Comparison of ENCODE assay signal across 8 cellular contexts in the genomic region with DNA sequence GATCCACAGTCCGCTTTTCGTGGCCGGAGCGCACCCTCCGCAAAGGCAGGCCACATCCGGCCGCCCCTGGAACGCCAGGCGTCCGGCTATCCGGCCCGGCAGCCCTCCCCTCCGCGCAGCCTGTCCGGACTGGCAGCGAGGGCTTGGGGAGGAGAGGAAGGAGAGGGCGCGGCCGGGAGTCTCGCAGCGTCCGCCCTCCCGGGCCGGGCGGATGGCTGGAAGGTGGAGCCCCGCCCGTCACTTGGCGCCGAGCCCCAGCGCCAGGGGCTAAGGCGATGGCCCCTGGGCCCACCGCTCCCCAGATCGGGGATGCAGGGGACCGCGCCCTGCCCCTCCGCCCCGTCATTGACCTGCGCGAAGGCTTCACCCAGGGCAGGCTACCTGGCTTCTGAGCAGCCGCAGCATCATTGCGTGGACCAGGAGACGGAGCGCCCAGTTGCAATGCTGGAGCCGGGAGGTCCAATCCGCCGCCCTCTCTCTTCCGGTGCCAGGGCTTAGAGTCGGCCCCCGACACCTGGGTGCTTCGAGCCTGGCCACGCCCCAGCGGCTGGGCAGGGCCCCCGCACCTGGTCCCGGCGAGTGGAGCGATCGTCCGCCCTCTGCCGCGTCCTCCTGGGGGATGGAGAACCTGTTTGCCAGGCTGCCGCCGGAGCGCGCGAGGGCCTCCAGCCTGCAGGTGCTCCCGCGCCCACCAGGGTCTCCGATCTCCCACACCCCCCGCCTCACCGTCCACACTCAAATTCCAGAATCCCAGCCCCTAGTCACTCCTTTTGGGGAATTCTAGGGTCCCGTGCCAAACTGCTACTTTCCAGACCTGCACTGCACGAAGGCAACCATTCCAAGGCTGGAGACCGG. TPM values are rescaled to one million over a fixed set of nuclear protein-coding genes. Genes with fewer than 3 reads are reported as not detected.
A peak's percentile ranks its signal among the peaks of the same experiment; 100 is the strongest.
DNase-seq lines count a peak whose midpoint lies in the region; ATAC-seq and TF ChIP-seq lines count a peak whose summit lies in the region.

Gene FUT1, minus strand, starts transcription at position 131 of the 855 bp plus-strand sequence. CDS start 1,360 bp downstream, outside the sequence.

- H2AFZ ChIP-seq in OCI-LY7 (ENCODE audit: low read length) (peak within 1 kb of the TSS; percentile 27; the same call in 1 of the 2 replicates), hepatocyte (peak within 1 kb of the TSS; percentile 52)

- H3K4me3 ChIP-seq in AG04449 (ENCODE audit: low read depth, low read length) (peak within 1 kb of the TSS; percentile 30), HEK293 (ENCODE audit: low read depth, low read length) (peak within 1 kb of the TSS; percentile 53), OCI-LY7 (ENCODE audit: low read depth, low read length, poor library complexity, severe bottlenecking) (peak within 1 kb of the TSS; percentile 56), astrocyte of the cerebellum (ENCODE audit: low read depth, low read length) (peak within 1 kb of the TSS; percentile 7), hepatocyte (peak within 1 kb of the TSS; percentile 28), skeletal muscle cell (ENCODE audit: low read depth, low read length) (peak within 1 kb of the TSS; percentile 34)

- H3K27me3 ChIP-seq in hepatocyte, result peaks cover 11% of the 10 kb centered on the region

- H3K79me2 ChIP-seq in OCI-LY7 (ENCODE audit: insufficient read depth, low read depth, low read length) (no peaks in the 10 kb centered on the region), hepatocyte (no peaks in the 10 kb centered on the region)

- CTCF ChIA-PET in AG04449 (lab: Yijun Ruan, JAX) (no interaction called here), HEK293 (lab: Yijun Ruan, JAX) (interaction anchor here (1.0 to 1.4 kb wide), 2 partner anchors 43 to 90 kb away, joined by 3 to 4 read pairs; no protein-coding TSS in a partner anchor), OCI-LY7 (lab: Charles Lee; ENCODE audit: unreplicated experiment) (no interaction called here)

- intact Hi-C loops in OCI-LY7 (cut with micrococcal nuclease; ENCODE audit: unreplicated experiment), result no loop called here

- H3K9me2 ChIP-seq in OCI-LY7 (ENCODE audit: insufficient read depth, low read length), result no peaks in the 10 kb centered on the region
- no peaks in the 10 kb centered on the region for H3K9me2 ChIP-seq in hepatocyte (replicated peaks; ENCODE audit: insufficient read depth)

- no TSS peak for BruUV-seq in OCI-LY7 (replicated peaks; lab: Mats Ljungman, UMichigan)

- in situ Hi-C loops in astrocyte of the cerebellum (cut with HindIII; ENCODE audit: low sequenced_read_pairs), result no loop called here

- no peak for TF ChIP-seq CTCF in AG04449 (IDR thresholded peaks at IDR 0.05; ENCODE audit: insufficient read depth, low read length, missing control alignments)
- peak; percentile 66 for TF ChIP-seq CTCF in HEK293 (tag by site-specific recombination; IDR thresholded peaks at IDR 0.05)
- TF ChIP-seq CTCF in OCI-LY7 (conservative IDR thresholded peaks at IDR 0.05; ENCODE audit: low read length), result no peak
- TF ChIP-seq CTCF in astrocyte of the cerebellum (IDR thresholded peaks at IDR 0.05; ENCODE audit: low read depth, low read length, missing control alignments), result peak; percentile 14
- no peak for TF ChIP-seq CTCF in hepatocyte (IDR thresholded peaks at IDR 0.05; ENCODE audit: poor library complexity)

- DNase-seq in AG04449 (ENCODE audit: low read depth, low spot score) (no peak), OCI-LY7 (ENCODE audit: low spot score) (peak; percentile 75), astrocyte of the cerebellum (ENCODE audit: low read depth) (no peak), hepatocyte (ENCODE audit: low spot score) (peak; percentile 92), skeletal muscle cell (ENCODE audit: low read depth) (no peak)

- no peaks in the 10 kb centered on the region for H3K36me3 ChIP-seq in HEK293 (ENCODE audit: control insufficient read depth in 2 of 2, insufficient read depth in 1 of 2, low read length in 2 of 2)
- no peaks in the 10 kb centered on the region for H3K36me3 ChIP-seq in OCI-LY7 (ENCODE audit: insufficient read depth, low read length)
- H3K36me3 ChIP-seq in hepatocyte (replicated peaks; ENCODE audit: insufficient read depth, low read depth), result no peaks in the 10 kb centered on the region

- H3K9me3 ChIP-seq in HEK293 (ENCODE audit: control insufficient read depth, insufficient read depth, low read depth, low read length) (no peaks in the 10 kb centered on the region), OCI-LY7 (ENCODE audit: low read length) (no peaks in the 10 kb centered on the region), hepatocyte (ENCODE audit: low read depth) (no peaks in the 10 kb centered on the region)

- POLR2A ChIA-PET in AG04449 (lab: Yijun Ruan, JAX), result no interaction called here
- POLR2A ChIA-PET in HEK293 (lab: Yijun Ruan, JAX), result interaction anchor here (1.2 kb wide), 1 partner anchor 107 kb away, joined by 4 read pairs; the partner anchor contains the start of gene CA11
- POLR2A ChIA-PET in OCI-LY7 (lab: Charles Lee), result no interaction called here

- WGBS in hepatocyte (ENCODE audit: low lambda C conversion rate, missing lambda C conversion rate), result 3% methylated on average over 63 of the region's 73 CpGs

- ATAC-seq in HG02623 (IDR thresholded peaks at IDR 0.05; ENCODE audit: unreplicated experiment) (no peak), HG02885 (IDR thresholded peaks at IDR 0.05; ENCODE audit: poor library complexity, unreplicated experiment) (no peak)

- H3K4me1 ChIP-seq in HEK293 (ENCODE audit: control insufficient read depth, insufficient read depth, low read length) (peaks cover 3% of the 10 kb centered on the region; the same call in 1 of the 2 replicates), OCI-LY7 (ENCODE audit: insufficient read depth, low read length, poor library complexity, severe bottlenecking) (peaks cover 15% of the 10 kb centered on the region), hepatocyte (ENCODE audit: insufficient read depth) (peaks cover 7% of the 10 kb centered on the region)

- no peaks in the 10 kb centered on the region for H4K20me1 ChIP-seq in OCI-LY7 (ENCODE audit: insufficient read depth, low read length)
- H4K20me1 ChIP-seq in hepatocyte (ENCODE audit: insufficient read depth, poor library complexity, severe bottlenecking), result no peaks in the 10 kb centered on the region

- H3K4me2 ChIP-seq in OCI-LY7 (ENCODE audit: low read length) (peak within 1 kb of the TSS; percentile 54), hepatocyte (peak within 1 kb of the TSS; percentile 87)

- no peak within 1 kb of the TSS; the same call in 1 of the 2 replicates for H3K27ac ChIP-seq in HEK293 (ENCODE audit: extremely low read depth, low read depth, low read length)
- H3K27ac ChIP-seq in OCI-LY7 (ENCODE audit: low read depth, low read length, poor library complexity, severe bottlenecking), result no peak within 1 kb of the TSS
- H3K27ac ChIP-seq in hepatocyte, result peak within 1 kb of the TSS; percentile 67

TF ChIP-seq in HEK293, 187 proteins besides CTCF, POLR2A, EP300 and RAD21 (continues in another document):
- TF ChIP-seq ZNF548 (tag by site-specific recombination; IDR thresholded peaks at IDR 0.05) (no peak), ZNF112 (tag by site-specific recombination; IDR thresholded peaks at IDR 0.05) (no peak), ZNF366 (tag by site-specific recombination; conservative IDR thresholded peaks at IDR 0.05) (peak; percentile 76), ZNF221 (tag by site-specific recombination; IDR thresholded peaks at IDR 0.05; ENCODE audit: borderline replicate concordance) (no peak), KLF8 (tag by site-specific recombination; IDR thresholded peaks at IDR 0.05) (peak; percentile 43; the same call in 1 of the 2 replicates), ZNF239 (tag by site-specific recombination; IDR thresholded peaks at IDR 0.05) (no peak), ZNF660 (tag by site-specific recombination; IDR thresholded peaks at IDR 0.05) (peak; percentile 47; the same call in 1 of the 2 replicates), ZSCAN18 (tag by site-specific recombination; IDR thresholded peaks at IDR 0.05) (no peak)
- TF ChIP-seq, protein P1, sequence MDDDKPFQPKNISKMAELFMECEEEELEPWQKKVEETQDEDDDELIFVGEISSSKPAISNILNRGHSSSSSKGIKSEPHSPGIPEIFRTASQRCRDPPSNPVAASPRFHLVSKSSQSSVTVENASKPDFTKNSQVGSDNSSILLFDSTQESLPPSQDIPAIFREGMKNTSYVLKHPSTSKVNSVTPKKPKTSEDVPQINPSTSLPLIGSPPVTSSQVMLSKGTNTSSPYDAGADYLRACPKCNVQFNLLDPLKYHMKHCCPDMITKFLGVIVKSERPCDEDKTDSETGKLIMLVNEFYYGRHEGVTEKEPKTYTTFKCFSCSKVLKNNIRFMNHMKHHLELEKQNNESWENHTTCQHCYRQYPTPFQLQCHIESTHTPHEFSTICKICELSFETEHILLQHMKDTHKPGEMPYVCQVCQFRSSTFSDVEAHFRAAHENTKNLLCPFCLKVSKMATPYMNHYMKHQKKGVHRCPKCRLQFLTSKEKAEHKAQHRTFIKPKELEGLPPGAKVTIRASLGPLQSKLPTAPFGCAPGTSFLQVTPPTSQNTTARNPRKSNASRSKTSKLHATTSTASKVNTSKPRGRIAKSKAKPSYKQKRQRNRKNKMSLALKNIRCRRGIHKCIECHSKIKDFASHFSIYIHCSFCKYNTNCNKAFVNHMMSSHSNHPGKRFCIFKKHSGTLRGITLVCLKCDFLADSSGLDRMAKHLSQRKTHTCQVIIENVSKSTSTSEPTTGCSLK (tag by site-specific recombination; IDR thresholded peaks at IDR 0.05), result no peak

RNA-seq across cellular contexts. Expression of gene FUT1, which starts in this region (rescaled TPM):
- 0.03 and 0.08 TPM in 2 replicates for total RNA-seq in OCI-LY7 (2014; rRNA removed; shearing (Covaris generic))
- total RNA-seq in OCI-LY7 (2022) (not detected in 2 replicates), hepatocyte (2.4 TPM in 2 replicates)
- polyA plus RNA-seq in hepatocyte, result 4.3 and 5.2 TPM in 2 replicates

Comparison
In these comparisons a context has a peak if more than half of its experiments do, and no peak if none do; other contexts are left out.
1. Peak in DNase-seq, H3K4me3 ChIP-seq and H3K4me2 ChIP-seq in OCI-LY7; RNA of the gene not detected or under 1 TPM.
2. CTCF ChIP-seq: peak in HEK293 (single experiment) and astrocyte of the cerebellum (single experiment); none in AG04449 (single experiment), OCI-LY7 (single experiment) and hepatocyte (single experiment).
3. Peak in every context shown above with its lines, with median percentiles within 50 percentile points of each other: H3K4me3 ChIP-seq.